In genomic region chr5:66747602-66748001, GRCh38 we compare ENCODE assay signal across 24 cellular contexts.
"Had no signal": no experiment of that assay in that cellular context is flagged by ENCODE, and none has a peak within 500 bp of the region (broad histone marks: within the 10 kb centered on the region; RNA-seq: fewer than 3 reads in every experiment).

No MANE protein-coding gene starts in this region.

- H3K4me3 ChIP-seq: pancreas, psoas muscle, right lobe of liver, sigmoid colon, suprapubic skin, testis, tibial artery, transverse colon, upper lobe of right lung, uterus had no signal

- H3K36me3 ChIP-seq: neutrophil, pancreas, right lobe of liver, sigmoid colon, suprapubic skin, tibial artery, transverse colon, upper lobe of right lung, uterus had no signal

- FAIRE-seq: pancreas, small intestine had no signal

- H3K9me3 ChIP-seq: pancreas, psoas muscle, right lobe of liver, sigmoid colon, suprapubic skin, testis, tibial artery, transverse colon, upper lobe of right lung, uterus had no signal

- H3K27me3 ChIP-seq: neutrophil, pancreas, right lobe of liver, sigmoid colon, suprapubic skin, testis, tibial artery, upper lobe of right lung, uterus had no signal

- H3K4me1 ChIP-seq: psoas muscle, sigmoid colon, suprapubic skin, testis, tibial artery, transverse colon, uterus had no signal

- DNase-seq: nephron progenitor cell; nucleus accumbens; pancreas; posterior cingulate gyrus; psoas muscle; right cardiac atrium; right lobe of liver; sigmoid colon; small intestine; stimulated activated CD4-positive, alpha-beta T cell treated with anti-CD3 and anti-CD28 coated beads, Interleukin-15, amount 100 ng/mL, for 24 hours; stimulated activated CD4-positive, alpha-beta T cell treated with anti-CD3 and anti-CD28 coated beads, Interleukin-2, amount 100 ng/mL, for 24 hours; stimulated activated CD4-positive, alpha-beta T cell treated with anti-CD3 and anti-CD28 coated beads, Interleukin-2, amount 100 ng/mL, for 48 hours; stimulated activated CD4-positive, alpha-beta T cell treated with anti-CD3 and anti-CD28 coated beads, Interleukin-4, amount 100 ng/mL, for 24 hours; stimulated activated naive B cell treated with anti-CD40 and anti-IgM and Interleukin-4, amounts not matched to agents 10 μg/mL and 1 μg/mL and 100 μg/mL, for 72 hours; stimulated activated naive CD8-positive, alpha-beta T cell treated with anti-CD3 and anti-CD28 coated beads, Interleukin-15, amount 100 ng/mL, for 72 hours; stimulated activated naive CD8-positive, alpha-beta T cell treated with anti-CD3 and anti-CD28 coated beads, Interleukin-15, Interleukin-2, amounts not matched to agents 100 U/mL and 50 U/mL, for 24 hours; substantia nigra; testis; tibial artery; transverse colon; upper lobe of right lung; uterus had no signal

- H3K27ac ChIP-seq: neutrophil, pancreas, psoas muscle, right lobe of liver, sigmoid colon, suprapubic skin, testis, tibial artery, transverse colon, upper lobe of right lung, uterus had no signal
